Comparison of ENCODE assay signal across 1 cellular context in genomic region chr10:97434557-97434956, GRCh38.
TF ChIP-seq lines count a peak whose summit lies in the region.

No MANE protein-coding gene starts in this region.

TF ChIP-seq in HepG2, 621 proteins besides CTCF, POLR2A, EP300 and RAD21:
- TF ChIP-seq SOX13 (IDR thresholded peaks at IDR 0.05) (no peak), SOX13 (CRISPR knock-in tag; conservative IDR thresholded peaks at IDR 0.05 in 1 of 2, IDR thresholded peaks at IDR 0.05 in 1 of 2) (no peak), ZNF687 (CRISPR knock-in tag; IDR thresholded peaks at IDR 0.05) (no peak), POLR2G (IDR thresholded peaks at IDR 0.05; ENCODE audit: low read depth, low read length) (peak; percentile 64; the same call in 1 of the 2 replicates), NKX3-1 (CRISPR knock-in tag; IDR thresholded peaks at IDR 0.05) (no peak), ZNF546 (CRISPR knock-in tag; conservative IDR thresholded peaks at IDR 0.05) (no peak), RBM22 (optimal IDR thresholded peaks at IDR 0.05; ENCODE audit: low read length) (peak; percentile 67), ZNF639 (CRISPR knock-in tag; conservative IDR thresholded peaks at IDR 0.05) (no peak), E2F2 (CRISPR knock-in tag; IDR thresholded peaks at IDR 0.05; ENCODE audit: borderline replicate concordance) (no peak), ZBTB10 (CRISPR knock-in tag; IDR thresholded peaks at IDR 0.05; ENCODE audit: borderline replicate concordance) (no peak), FOXO4 (CRISPR knock-in tag; conservative IDR thresholded peaks at IDR 0.05) (0 out of 2 replicates have a peak, but pooled peaks have one; percentile 47), MYPOP (CRISPR knock-in tag; IDR thresholded peaks at IDR 0.05) (no peak)
TF ChIP-seq in HepG2: peak in this region for 3.
